In the genomic region with DNA sequence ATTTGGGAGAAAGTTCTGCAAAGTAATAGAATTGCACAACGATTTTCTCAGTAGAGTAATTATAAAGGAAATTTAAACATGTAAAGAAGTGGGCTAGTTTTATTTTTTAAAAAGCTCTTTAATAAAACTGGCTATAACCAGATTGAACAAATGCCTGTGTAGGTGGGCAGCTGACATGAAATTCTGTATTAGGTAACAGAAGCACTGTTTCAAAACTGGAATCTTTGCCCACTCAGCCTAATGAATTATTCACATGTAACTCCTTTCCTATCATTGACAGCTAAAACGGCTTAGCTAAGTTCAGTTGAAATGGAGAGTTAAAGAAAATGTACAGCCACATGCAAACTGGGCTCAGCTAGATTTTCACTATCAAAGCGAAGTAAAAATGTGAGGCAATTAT, we compare ENCODE assay signal across 10 cellular contexts.
"Had no signal": no experiment of that assay in that cellular context is flagged by ENCODE, and none has a peak within 500 bp of the region (broad histone marks: within the 10 kb centered on the region; RNA-seq: fewer than 3 reads in every experiment).

No MANE protein-coding gene starts in this region.

- H3K36me3 ChIP-seq: HAP-1 had no signal

- H3K9me3 ChIP-seq: HAP-1 had no signal

- FAIRE-seq: HTR-8/SVneo, K562 had no signal

- H3K9ac ChIP-seq: GM23248 had no signal

- H3K27ac ChIP-seq: GM23248 had no signal

- DNase-seq: GM23248, GOT3, H7, HFFc6, IMR-90, KG1 had no signal

- H3K4me3 ChIP-seq: GM23248, HAP-1, K562 had no signal

- H2AFZ ChIP-seq: GM23248 had no signal

- ATAC-seq: HCT116, K562 had no signal
